Comparison of ENCODE assay signal across 2 cellular contexts in genomic region chr6:35755525-35755924, GRCh38.
TF ChIP-seq lines count a peak whose summit lies in the region.

No MANE protein-coding gene starts in this region.

TF ChIP-seq in HCT116, 20 proteins besides CTCF, POLR2A, EP300 and RAD21:
- TF ChIP-seq SIN3A (IDR thresholded peaks at IDR 0.05; ENCODE audit: low read depth) (no peak), ZFX (IDR thresholded peaks at IDR 0.05) (no peak), EZH2phosphoT487 (IDR thresholded peaks at IDR 0.05; ENCODE audit: borderline replicate concordance) (no peak), REST (IDR thresholded peaks at IDR 0.05; ENCODE audit: low read depth) (no peak), EGR1 (IDR thresholded peaks at IDR 0.05; ENCODE audit: low read depth) (no peak), TCF7L2 (IDR thresholded peaks at IDR 0.05; ENCODE audit: borderline replicate concordance, extremely low read depth, insufficient read depth, insufficient read length) (no peak), YY1 (IDR thresholded peaks at IDR 0.05; ENCODE audit: extremely low read depth, insufficient replicate concordance, low read depth, low read length) (no peak), POLR2AphosphoS5 (IDR thresholded peaks at IDR 0.05; ENCODE audit: low read depth, low read length) (no peak), ATF3 (IDR thresholded peaks at IDR 0.05) (no peak), FOSL1 (IDR thresholded peaks at IDR 0.05; ENCODE audit: low read depth) (no peak)

TF ChIP-seq in H1, 55 proteins besides CTCF, POLR2A, EP300 and RAD21:
- TF ChIP-seq MAX (IDR thresholded peaks at IDR 0.05) (no peak), CTBP2 (IDR thresholded peaks at IDR 0.05; ENCODE audit: borderline replicate concordance, insufficient read depth, insufficient read length, low read length) (no peak), NRF1 (IDR thresholded peaks at IDR 0.05; ENCODE audit: low read depth, low read length) (no peak), SIRT6 (IDR thresholded peaks at IDR 0.05; ENCODE audit: low read length) (no peak), CHD2 (IDR thresholded peaks at IDR 0.05; ENCODE audit: low read length) (no peak), RFX5 (IDR thresholded peaks at IDR 0.05; ENCODE audit: borderline replicate concordance, low read depth, low read length) (no peak), TCF12 (IDR thresholded peaks at IDR 0.05; ENCODE audit: low read depth, low read length) (no peak), SP1 (IDR thresholded peaks at IDR 0.05; ENCODE audit: low read depth, low read length) (no peak), CEBPB (IDR thresholded peaks at IDR 0.05; ENCODE audit: low read depth, low read length) (no peak), PHF8 (conservative IDR thresholded peaks at IDR 0.05; ENCODE audit: low read depth, low read length) (no peak), JUN (IDR thresholded peaks at IDR 0.05; ENCODE audit: low read depth, low read length) (no peak), BACH1 (IDR thresholded peaks at IDR 0.05; ENCODE audit: low read length) (no peak), YY1 (IDR thresholded peaks at IDR 0.05; ENCODE audit: low read depth, low read length) (no peak), RBBP5 (IDR thresholded peaks at IDR 0.05; ENCODE audit: borderline replicate concordance, low read depth, low read length) (no peak), GABPA (IDR thresholded peaks at IDR 0.05; ENCODE audit: borderline replicate concordance, insufficient read depth, low read length) (no peak), SIN3A (conservative IDR thresholded peaks at IDR 0.05 in 1 of 2, IDR thresholded peaks at IDR 0.05 in 1 of 2; ENCODE audit: low read depth in 1 of 2, low read length in 2 of 2) (no peak), KDM4A (IDR thresholded peaks at IDR 0.05; ENCODE audit: low read depth, low read length, severe bottlenecking) (no peak), HDAC2 (IDR thresholded peaks at IDR 0.05; ENCODE audit: borderline replicate concordance in 1 of 2, low read depth in 2 of 2, low read length in 2 of 2) (no peak), SRF (IDR thresholded peaks at IDR 0.05; ENCODE audit: low read depth, low read length) (no peak), CREB1 (IDR thresholded peaks at IDR 0.05) (no peak)
